In the genomic region with DNA sequence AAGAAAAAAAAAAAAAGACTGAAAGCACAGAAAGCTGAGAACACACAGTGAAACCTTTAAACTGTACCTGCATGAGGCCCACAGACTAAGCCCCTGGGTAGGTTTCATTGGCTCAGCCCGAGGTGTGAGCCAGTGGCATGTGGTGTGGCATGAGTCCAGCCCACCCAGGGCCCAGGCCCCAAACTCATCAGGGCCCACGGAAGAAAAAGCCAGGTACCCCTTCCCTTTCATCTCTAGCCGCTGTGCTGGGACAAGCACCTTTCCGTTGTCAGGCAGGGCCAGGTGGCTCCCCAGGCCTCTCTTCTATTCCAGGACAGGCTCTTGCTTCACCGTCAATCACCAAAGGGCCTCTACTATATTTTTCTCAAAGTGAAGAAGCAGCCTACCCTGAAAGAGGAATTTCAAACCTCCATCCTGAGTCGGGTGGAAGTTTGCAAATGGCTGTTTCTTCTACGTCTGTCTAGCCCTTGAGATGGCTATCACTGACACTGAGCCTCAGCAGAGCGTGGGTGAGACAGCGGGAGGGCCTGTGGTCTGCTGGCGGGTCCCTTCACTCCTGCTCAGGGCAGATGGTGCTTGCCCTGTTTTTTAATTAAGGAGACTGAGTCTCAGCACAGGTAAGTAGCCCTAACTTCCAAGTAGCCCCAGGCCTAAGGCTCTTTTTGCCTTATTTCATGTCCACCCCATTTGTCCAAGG, we compare ENCODE assay signal across 18 cellular contexts. TPM values are rescaled to one million over a fixed set of nuclear protein-coding genes. Genes with fewer than 3 reads are reported as not detected.
DNase-seq lines count a peak whose midpoint lies in the region; ATAC-seq and TF ChIP-seq lines count a peak whose summit lies in the region.
"Had no signal": no experiment of that assay in that cellular context is flagged by ENCODE, and none has a peak within 500 bp of the region (broad histone marks: within the 10 kb centered on the region; RNA-seq: fewer than 3 reads in every experiment).

No MANE protein-coding gene starts in this region.

- no peak overlapping the region for H4K5ac ChIP-seq in mesendoderm (ENCODE audit: low read length)

- no peaks in the 10 kb centered on the region for H3K79me1 ChIP-seq in mesendoderm (ENCODE audit: low read length)

- no peak overlapping the region for H3K9ac ChIP-seq in mesendoderm (ENCODE audit: low read length)

- ATAC-seq in activated B cell treated with CpG ODN at 0.5 μM for 24 hours (ENCODE audit: low read depth) (no peak), GM18517 (IDR thresholded peaks at IDR 0.05; ENCODE audit: unreplicated experiment) (no peak)

- no peaks in the 10 kb centered on the region for H3K27me3 ChIP-seq in cardiac muscle cell
- H3K27me3 ChIP-seq in left ventricle myocardium inferior (ENCODE audit: low read depth): no peaks in the 10 kb centered on the region
- no peaks in the 10 kb centered on the region for H3K27me3 ChIP-seq in mesendoderm (ENCODE audit: insufficient read depth, low read length, poor library complexity)

- H3K4me1 ChIP-seq in cardiac muscle cell (ENCODE audit: low read depth): no peaks in the 10 kb centered on the region
- H3K4me1 ChIP-seq in left ventricle myocardium inferior: peaks cover 38% of the 10 kb centered on the region
- H3K4me1 ChIP-seq in mesendoderm (ENCODE audit: control insufficient read depth, low read depth, low read length): peaks cover 2% of the 10 kb centered on the region

- H2BK120ac ChIP-seq in mesendoderm (ENCODE audit: low read depth, low read length): no peak overlapping the region

- peaks cover 7% of the 10 kb centered on the region for H3K36me3 ChIP-seq in cardiac muscle cell
- peaks cover 35% of the 10 kb centered on the region for H3K36me3 ChIP-seq in left ventricle myocardium inferior
- H3K36me3 ChIP-seq in mesendoderm (ENCODE audit: control insufficient read depth, insufficient read depth, low read length): no peaks in the 10 kb centered on the region

- no peaks in the 10 kb centered on the region for H3K79me2 ChIP-seq in mesendoderm (ENCODE audit: control insufficient read depth, insufficient read depth, low read length)

- TF ChIP-seq CTCF in cardiac muscle cell (IDR thresholded peaks at IDR 0.05; ENCODE audit: low read depth, low read length) (no peak), left ventricle myocardium inferior (IDR thresholded peaks at IDR 0.05; ENCODE audit: borderline replicate concordance) (no peak), activated B cell treated with CpG ODN at 0.5 μM for 24 hours (IDR thresholded peaks at IDR 0.05) (no peak), type B pancreatic cell (conservative IDR thresholded peaks at IDR 0.05) (no peak)

- H3K27ac ChIP-seq in cardiac muscle cell (peak overlapping the region; percentile 69), left ventricle myocardium inferior (replicated peaks) (no peak overlapping the region), mesendoderm (ENCODE audit: low read depth, low read length) (no peak overlapping the region)
- H3K27ac ChIP-seq: thoracic aorta had no signal

- H3K27me3 Mint-ChIP-seq in activated B cell treated with CpG ODN at 0.5 μM for 24 hours (no peaks in the 10 kb centered on the region), type B pancreatic cell (peaks cover 10% of the 10 kb centered on the region)

- H3K9me3 ChIP-seq in cardiac muscle cell (ENCODE audit: low read depth): no peaks in the 10 kb centered on the region
- no peaks in the 10 kb centered on the region for H3K9me3 ChIP-seq in left ventricle myocardium inferior (replicated peaks)
- H3K9me3 ChIP-seq: thoracic aorta had no signal

- H3K27ac Mint-ChIP-seq in activated B cell treated with CpG ODN at 0.5 μM for 24 hours (peak overlapping the region; percentile 30), type B pancreatic cell (peak overlapping the region; percentile 91)
- H3K27ac Mint-ChIP-seq: activated naive CD8-positive, alpha-beta T cell treated with anti-CD3 and anti-CD28 coated beads, Interleukin-2, amount 10 ng/mL, durations not matched to agents 7 days and 5 days had no signal

- H3K4me3 Mint-ChIP-seq in activated B cell treated with CpG ODN at 0.5 μM for 24 hours: no peak overlapping the region
- no peak overlapping the region for H3K4me3 Mint-ChIP-seq in type B pancreatic cell
- H3K4me3 Mint-ChIP-seq: activated naive CD8-positive, alpha-beta T cell treated with anti-CD3 and anti-CD28 coated beads, Interleukin-2, amount 10 ng/mL, durations not matched to agents 7 days and 5 days had no signal

- CTCF ChIA-PET in activated B cell treated with CpG ODN at 0.5 μM for 24 hours (lab: Charles Lee): interaction anchor here (0.6 kb wide), 1 partner anchor 130 kb away, joined by 4 read pairs; no protein-coding TSS in a partner anchor

- no peak overlapping the region for H3K18ac ChIP-seq in mesendoderm (ENCODE audit: low read length)

- no peak overlapping the region for H3K23ac ChIP-seq in mesendoderm (ENCODE audit: low read length)

- no CpG with 5 or more reads among the region's 10 CpGs for WGBS in mesendoderm (ENCODE audit: extremely low coverage, insufficient coverage, low lambda C conversion rate)

- intact Hi-C loops in left ventricle myocardium inferior (cut with micrococcal nuclease) (no loop called here), activated B cell treated with CpG ODN at 0.5 μM for 24 hours (cut with micrococcal nuclease) (no loop called here)

- no peak for DNase-seq in cardiac muscle cell (ENCODE audit: low read depth in 1 of 2, low spot score in 1 of 2)
- DNase-seq in left ventricle myocardium inferior: no peak
- DNase-seq in activated B cell treated with CpG ODN at 0.5 μM for 24 hours: no peak
- DNase-seq in mesendoderm: no peak
- no peak for DNase-seq in type B pancreatic cell (ENCODE audit: extremely low spot score, unreplicated experiment)
- DNase-seq in pons (ENCODE audit: low spot score): no peak
- no peak for DNase-seq in NCI-H2196 (lab: John Stamatoyannopoulos, UW; ENCODE audit: unreplicated experiment)
- DNase-seq: activated naive CD8-positive, alpha-beta T cell treated with anti-CD3 and anti-CD28 coated beads, Interleukin-2, amount 10 ng/mL, durations not matched to agents 7 days and 5 days; Calu3; glutamatergic neuron; MV-4-11; NCI-H82; T-helper 2 cell had no signal

- H3K4me2 ChIP-seq in mesendoderm (ENCODE audit: low read length): no peak overlapping the region

- no peak overlapping the region for H2AK5ac ChIP-seq in mesendoderm (ENCODE audit: low read length)

- H3K4me3 ChIP-seq in cardiac muscle cell: no peak overlapping the region
- no peak overlapping the region for H3K4me3 ChIP-seq in left ventricle myocardium inferior
- H3K4me3 ChIP-seq in mesendoderm (ENCODE audit: low read length): no peak overlapping the region
- H3K4me3 ChIP-seq: thoracic aorta had no signal

- H3K36me3 Mint-ChIP-seq in activated B cell treated with CpG ODN at 0.5 μM for 24 hours (ENCODE audit: low read depth): peaks cover 34% of the 10 kb centered on the region
- H3K36me3 Mint-ChIP-seq in type B pancreatic cell: peaks cover 9% of the 10 kb centered on the region

- H3K9me3 Mint-ChIP-seq in activated B cell treated with CpG ODN at 0.5 μM for 24 hours: no peaks in the 10 kb centered on the region
- H3K9me3 Mint-ChIP-seq in type B pancreatic cell: no peaks in the 10 kb centered on the region
- H3K9me3 Mint-ChIP-seq: activated naive CD8-positive, alpha-beta T cell treated with anti-CD3 and anti-CD28 coated beads, Interleukin-2, amount 10 ng/mL, durations not matched to agents 7 days and 5 days had no signal

- POLR2A ChIA-PET in activated B cell treated with CpG ODN at 0.5 μM for 24 hours (lab: Charles Lee): interaction anchor here (0.7 to 2.1 kb wide), 3 partner anchors 10 to 350 kb away, joined by 3 to 6 read pairs (median 4); a partner anchor contains a TSS

- peak overlapping the region; percentile 19 for H3K4ac ChIP-seq in mesendoderm (ENCODE audit: low read depth, low read length)

- H2BK15ac ChIP-seq in mesendoderm (replicated peaks; ENCODE audit: low read depth): no peak overlapping the region

- no peak overlapping the region for H4K8ac ChIP-seq in mesendoderm (ENCODE audit: low read depth, low read length)

- H3K4me1 Mint-ChIP-seq in activated B cell treated with CpG ODN at 0.5 μM for 24 hours (no peaks in the 10 kb centered on the region), type B pancreatic cell (ENCODE audit: unreplicated experiment) (peaks cover 7% of the 10 kb centered on the region)

- no peak overlapping the region for H3K56ac ChIP-seq in mesendoderm (ENCODE audit: low read length)

- no peak overlapping the region for H2BK5ac ChIP-seq in mesendoderm (ENCODE audit: low read length)

RNA-seq across cellular contexts. Expression of a gene that starts 8.6 kb away (rescaled TPM):
- total RNA-seq in cardiac muscle cell: 182 and 223 TPM in 2 replicates
- polyA plus RNA-seq in cardiac muscle cell: 60.6 and 61.0 TPM in 2 replicates
- 77.5 TPM for total RNA-seq in left ventricle myocardium inferior
- total RNA-seq in activated B cell treated with CpG ODN at 0.5 μM for 24 hours: 59.0 and 71.1 TPM in 2 replicates
- 26.1 TPM for polyA plus RNA-seq in mesendoderm (2013, experiment 1 of 2)
- polyA plus RNA-seq in mesendoderm (2013, experiment 2 of 2): 26.0 TPM
- 68.5 and 109 TPM in 2 replicates for total RNA-seq in type B pancreatic cell (ENCODE audit: low replicate concordance)

RNA-seq across cellular contexts. Expression of a gene that starts 21.5 kb away (rescaled TPM):
- 0.36 and 1.2 TPM in 2 replicates for total RNA-seq in cardiac muscle cell
- polyA plus RNA-seq in cardiac muscle cell: 0.22 and 1.4 TPM in 2 replicates
- 0.11 TPM for total RNA-seq in left ventricle myocardium inferior
- total RNA-seq in activated B cell treated with CpG ODN at 0.5 μM for 24 hours: not detected in 2 replicates
- polyA plus RNA-seq in mesendoderm (2013, experiment 1 of 2): 1.7 TPM
- 1.9 TPM for polyA plus RNA-seq in mesendoderm (2013, experiment 2 of 2)
- total RNA-seq in type B pancreatic cell (ENCODE audit: low replicate concordance): 17.5 and 35.6 TPM in 2 replicates
- total RNA-seq: activated naive CD8-positive, alpha-beta T cell treated with anti-CD3 and anti-CD28 coated beads, Interleukin-2, amount 10 ng/mL, durations not matched to agents 7 days and 5 days; Calu3; pulmonary artery endothelial cell; thoracic aorta had no signal
- polyA plus RNA-seq: keratinocyte had no signal

RNA-seq across cellular contexts. Expression of a gene that starts 34.0 kb away (rescaled TPM):
- total RNA-seq in cardiac muscle cell: 1.6 and 2.6 TPM in 2 replicates
- polyA plus RNA-seq in cardiac muscle cell: 2.3 and 6.5 TPM in 2 replicates
- 130 TPM for total RNA-seq in left ventricle myocardium inferior
- 184 and 192 TPM in 2 replicates for total RNA-seq in activated B cell treated with CpG ODN at 0.5 μM for 24 hours
- polyA plus RNA-seq in mesendoderm (2013, experiment 1 of 2): 126 TPM
- polyA plus RNA-seq in mesendoderm (2013, experiment 2 of 2): 132 TPM
- 25.4 and 81.1 TPM in 2 replicates for total RNA-seq in type B pancreatic cell (ENCODE audit: low replicate concordance)

RNA-seq across cellular contexts. Expression of a gene that starts 34.7 kb away (rescaled TPM):
- not detected in 2 replicates for total RNA-seq in cardiac muscle cell
- polyA plus RNA-seq in cardiac muscle cell: not detected in 2 replicates
- total RNA-seq in left ventricle myocardium inferior: not detected
- total RNA-seq in activated B cell treated with CpG ODN at 0.5 μM for 24 hours: 0.20 TPM in 1 of 2 replicates, not detected in the other
- polyA plus RNA-seq in mesendoderm (2013, experiment 1 of 2): 0.06 TPM
- polyA plus RNA-seq in mesendoderm (2013, experiment 2 of 2): 0.03 TPM
- total RNA-seq in type B pancreatic cell (ENCODE audit: low replicate concordance): not detected in 2 replicates
- total RNA-seq: activated naive CD8-positive, alpha-beta T cell treated with anti-CD3 and anti-CD28 coated beads, Interleukin-2, amount 10 ng/mL, durations not matched to agents 7 days and 5 days; Calu3; mucosa of gallbladder; pulmonary artery endothelial cell; thoracic aorta had no signal
- polyA plus RNA-seq: keratinocyte had no signal

RNA-seq across cellular contexts. Expression of a gene that starts 42.4 kb away (rescaled TPM):
- 28.5 and 31.6 TPM in 2 replicates for total RNA-seq in cardiac muscle cell
- polyA plus RNA-seq in cardiac muscle cell: 12.1 and 15.8 TPM in 2 replicates
- total RNA-seq in left ventricle myocardium inferior: 19.2 TPM
- total RNA-seq in activated B cell treated with CpG ODN at 0.5 μM for 24 hours: 31.0 and 36.5 TPM in 2 replicates
- 9.0 TPM for polyA plus RNA-seq in mesendoderm (2013, experiment 1 of 2)
- 8.8 TPM for polyA plus RNA-seq in mesendoderm (2013, experiment 2 of 2)
- total RNA-seq in type B pancreatic cell (ENCODE audit: low replicate concordance): 34.2 and 37.5 TPM in 2 replicates
